Comparison of ENCODE assay signal across 2 cellular contexts in the genomic region with DNA sequence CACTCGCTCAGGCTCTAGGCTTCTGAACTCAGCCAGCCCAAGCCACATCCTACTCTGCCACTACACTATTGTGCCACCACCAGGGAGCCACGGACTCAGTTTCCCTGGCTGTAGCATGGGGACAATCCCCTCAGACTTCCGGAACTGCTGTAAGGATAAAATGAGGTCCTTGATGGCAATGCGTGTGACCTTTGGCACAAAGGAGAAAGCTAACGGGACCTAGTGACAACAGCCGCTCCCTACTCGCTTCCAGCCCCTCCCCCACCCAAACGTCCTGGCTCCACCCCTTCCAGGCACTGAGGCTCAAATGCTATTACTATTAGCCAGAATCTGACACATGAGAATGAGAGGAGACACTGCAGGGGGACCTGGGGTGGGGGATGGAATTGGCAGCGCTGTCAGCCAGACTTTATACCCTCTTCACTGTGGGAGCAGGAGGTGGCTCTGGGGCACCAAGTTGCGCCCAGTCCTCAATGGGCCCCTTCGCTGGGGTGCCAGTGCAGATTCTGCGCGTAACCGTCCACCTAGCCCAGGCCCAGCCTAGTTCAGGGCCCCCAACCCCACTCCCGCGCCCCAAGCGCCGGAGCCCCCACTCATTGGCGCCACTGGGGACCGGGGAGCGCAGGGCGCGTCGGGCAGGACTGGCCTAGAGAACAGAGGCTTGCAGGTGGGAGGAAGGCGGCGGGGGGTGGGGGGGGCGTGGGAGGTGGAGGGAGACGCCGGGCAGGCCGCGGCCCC.
A peak's percentile ranks its signal among the peaks of the same experiment; 100 is the strongest.
TF ChIP-seq lines count a peak whose summit lies in the region.

No MANE protein-coding gene starts in this region.

TF ChIP-seq in GM23338, 12 proteins besides CTCF, POLR2A, EP300 and RAD21 (continues in another document):
- TF ChIP-seq EZH2 (IDR thresholded peaks at IDR 0.05; ENCODE audit: low read depth, unreplicated experiment) (no peak), EZH2phosphoT487 (IDR thresholded peaks at IDR 0.05; ENCODE audit: unreplicated experiment) (no peak), NANOG (IDR thresholded peaks at IDR 0.05; ENCODE audit: borderline replicate concordance) (no peak), JUNB (IDR thresholded peaks at IDR 0.05; ENCODE audit: unreplicated experiment) (no peak), ZNF114 (CRISPR knock-in tag; IDR thresholded peaks at IDR 0.05) (no peak), CREB1 (CRISPR knock-in tag; IDR thresholded peaks at IDR 0.05; ENCODE audit: low read depth) (no peak)
- TF ChIP-seq, protein P1, sequence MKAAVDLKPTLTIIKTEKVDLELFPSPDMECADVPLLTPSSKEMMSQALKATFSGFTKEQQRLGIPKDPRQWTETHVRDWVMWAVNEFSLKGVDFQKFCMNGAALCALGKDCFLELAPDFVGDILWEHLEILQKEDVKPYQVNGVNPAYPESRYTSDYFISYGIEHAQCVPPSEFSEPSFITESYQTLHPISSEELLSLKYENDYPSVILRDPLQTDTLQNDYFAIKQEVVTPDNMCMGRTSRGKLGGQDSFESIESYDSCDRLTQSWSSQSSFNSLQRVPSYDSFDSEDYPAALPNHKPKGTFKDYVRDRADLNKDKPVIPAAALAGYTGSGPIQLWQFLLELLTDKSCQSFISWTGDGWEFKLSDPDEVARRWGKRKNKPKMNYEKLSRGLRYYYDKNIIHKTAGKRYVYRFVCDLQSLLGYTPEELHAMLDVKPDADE (IDR thresholded peaks at IDR 0.05), result no peak
- TF ChIP-seq, protein P2, sequence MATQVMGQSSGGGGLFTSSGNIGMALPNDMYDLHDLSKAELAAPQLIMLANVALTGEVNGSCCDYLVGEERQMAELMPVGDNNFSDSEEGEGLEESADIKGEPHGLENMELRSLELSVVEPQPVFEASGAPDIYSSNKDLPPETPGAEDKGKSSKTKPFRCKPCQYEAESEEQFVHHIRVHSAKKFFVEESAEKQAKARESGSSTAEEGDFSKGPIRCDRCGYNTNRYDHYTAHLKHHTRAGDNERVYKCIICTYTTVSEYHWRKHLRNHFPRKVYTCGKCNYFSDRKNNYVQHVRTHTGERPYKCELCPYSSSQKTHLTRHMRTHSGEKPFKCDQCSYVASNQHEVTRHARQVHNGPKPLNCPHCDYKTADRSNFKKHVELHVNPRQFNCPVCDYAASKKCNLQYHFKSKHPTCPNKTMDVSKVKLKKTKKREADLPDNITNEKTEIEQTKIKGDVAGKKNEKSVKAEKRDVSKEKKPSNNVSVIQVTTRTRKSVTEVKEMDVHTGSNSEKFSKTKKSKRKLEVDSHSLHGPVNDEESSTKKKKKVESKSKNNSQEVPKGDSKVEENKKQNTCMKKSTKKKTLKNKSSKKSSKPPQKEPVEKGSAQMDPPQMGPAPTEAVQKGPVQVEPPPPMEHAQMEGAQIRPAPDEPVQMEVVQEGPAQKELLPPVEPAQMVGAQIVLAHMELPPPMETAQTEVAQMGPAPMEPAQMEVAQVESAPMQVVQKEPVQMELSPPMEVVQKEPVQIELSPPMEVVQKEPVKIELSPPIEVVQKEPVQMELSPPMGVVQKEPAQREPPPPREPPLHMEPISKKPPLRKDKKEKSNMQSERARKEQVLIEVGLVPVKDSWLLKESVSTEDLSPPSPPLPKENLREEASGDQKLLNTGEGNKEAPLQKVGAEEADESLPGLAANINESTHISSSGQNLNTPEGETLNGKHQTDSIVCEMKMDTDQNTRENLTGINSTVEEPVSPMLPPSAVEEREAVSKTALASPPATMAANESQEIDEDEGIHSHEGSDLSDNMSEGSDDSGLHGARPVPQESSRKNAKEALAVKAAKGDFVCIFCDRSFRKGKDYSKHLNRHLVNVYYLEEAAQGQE (IDR thresholded peaks at IDR 0.05; ENCODE audit: unreplicated experiment), result no peak

TF ChIP-seq in K562, 482 proteins besides CTCF, POLR2A, EP300 and RAD21:
- TF ChIP-seq, protein P3, sequence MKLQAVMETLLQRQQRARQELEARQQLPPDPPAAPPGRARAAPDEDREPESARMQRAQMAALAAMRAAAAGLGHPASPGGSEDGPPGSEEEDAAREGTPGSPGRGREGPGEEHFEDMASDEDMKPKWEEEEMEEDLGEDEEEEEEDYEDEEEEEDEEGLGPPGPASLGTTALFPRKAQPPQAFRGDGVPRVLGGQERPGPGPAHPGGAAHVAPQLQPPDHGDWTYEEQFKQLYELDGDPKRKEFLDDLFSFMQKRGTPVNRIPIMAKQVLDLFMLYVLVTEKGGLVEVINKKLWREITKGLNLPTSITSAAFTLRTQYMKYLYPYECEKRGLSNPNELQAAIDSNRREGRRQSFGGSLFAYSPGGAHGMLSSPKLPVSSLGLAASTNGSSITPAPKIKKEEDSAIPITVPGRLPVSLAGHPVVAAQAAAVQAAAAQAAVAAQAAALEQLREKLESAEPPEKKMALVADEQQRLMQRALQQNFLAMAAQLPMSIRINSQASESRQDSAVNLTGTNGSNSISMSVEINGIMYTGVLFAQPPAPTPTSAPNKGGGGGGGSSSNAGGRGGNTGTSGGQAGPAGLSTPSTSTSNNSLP (IDR thresholded peaks at IDR 0.05; ENCODE audit: borderline replicate concordance, low read depth, low read length), result no peak
- TF ChIP-seq, protein P4, sequence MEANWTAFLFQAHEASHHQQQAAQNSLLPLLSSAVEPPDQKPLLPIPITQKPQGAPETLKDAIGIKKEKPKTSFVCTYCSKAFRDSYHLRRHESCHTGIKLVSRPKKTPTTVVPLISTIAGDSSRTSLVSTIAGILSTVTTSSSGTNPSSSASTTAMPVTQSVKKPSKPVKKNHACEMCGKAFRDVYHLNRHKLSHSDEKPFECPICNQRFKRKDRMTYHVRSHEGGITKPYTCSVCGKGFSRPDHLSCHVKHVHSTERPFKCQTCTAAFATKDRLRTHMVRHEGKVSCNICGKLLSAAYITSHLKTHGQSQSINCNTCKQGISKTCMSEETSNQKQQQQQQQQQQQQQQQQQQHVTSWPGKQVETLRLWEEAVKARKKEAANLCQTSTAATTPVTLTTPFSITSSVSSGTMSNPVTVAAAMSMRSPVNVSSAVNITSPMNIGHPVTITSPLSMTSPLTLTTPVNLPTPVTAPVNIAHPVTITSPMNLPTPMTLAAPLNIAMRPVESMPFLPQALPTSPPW (CRISPR knock-in tag; IDR thresholded peaks at IDR 0.05), result peak; percentile 17; the same call in 1 of the 2 replicates
- 0 out of 2 replicates have a peak, but pooled peaks have one; percentile 12 for TF ChIP-seq ZBTB7A (IDR thresholded peaks at IDR 0.05; ENCODE audit: borderline replicate concordance, control insufficient read depth, low read depth, low read length)
